ENCODE assay signal across 8 cellular contexts in the genomic region with DNA sequence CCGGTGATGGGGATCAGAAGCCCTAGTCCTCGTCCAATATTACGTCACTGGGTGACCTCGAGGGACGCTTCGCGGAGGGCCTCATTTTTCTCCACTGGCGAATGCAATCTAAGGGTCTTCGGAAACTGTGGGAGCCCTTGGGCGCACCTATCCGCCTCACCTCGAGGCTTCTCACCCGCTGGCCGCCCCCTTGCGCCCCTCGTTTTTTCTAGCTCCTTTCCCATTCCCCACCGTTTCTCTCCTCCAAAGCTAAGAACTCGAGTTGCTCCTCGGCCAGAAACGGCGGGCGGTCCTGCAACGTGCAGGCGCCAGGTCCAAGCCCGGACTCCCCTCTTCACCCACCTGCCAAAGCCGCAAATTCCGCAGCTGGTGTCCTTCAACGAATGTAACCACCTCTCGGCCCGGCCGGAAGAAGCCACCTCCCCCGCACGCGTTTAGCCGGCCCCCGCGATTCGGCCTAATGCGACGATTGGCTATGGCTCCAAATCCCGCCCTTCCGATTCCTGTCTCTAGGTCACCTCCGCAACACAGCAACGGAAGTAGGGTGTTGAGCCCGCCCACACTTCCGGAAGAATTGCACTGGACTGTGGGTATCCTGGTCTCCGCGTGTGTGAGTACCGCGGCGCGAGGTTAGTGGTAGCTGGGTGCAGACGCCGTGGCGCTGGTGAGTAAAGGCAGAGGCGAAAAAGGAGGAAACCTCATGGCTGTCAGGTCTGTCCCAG. TPM values are rescaled to one million over a fixed set of nuclear protein-coding genes. Genes with fewer than 3 reads are reported as not detected.
DNase-seq lines count a peak whose midpoint lies in the region; ATAC-seq and TF ChIP-seq lines count a peak whose summit lies in the region.

A gene with protein sequence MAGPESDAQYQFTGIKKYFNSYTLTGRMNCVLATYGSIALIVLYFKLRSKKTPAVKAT (minus strand): TSS at position 409 of the 722 bp plus-strand sequence. CDS start 4,018 bp downstream, outside the sequence.
A gene with protein sequence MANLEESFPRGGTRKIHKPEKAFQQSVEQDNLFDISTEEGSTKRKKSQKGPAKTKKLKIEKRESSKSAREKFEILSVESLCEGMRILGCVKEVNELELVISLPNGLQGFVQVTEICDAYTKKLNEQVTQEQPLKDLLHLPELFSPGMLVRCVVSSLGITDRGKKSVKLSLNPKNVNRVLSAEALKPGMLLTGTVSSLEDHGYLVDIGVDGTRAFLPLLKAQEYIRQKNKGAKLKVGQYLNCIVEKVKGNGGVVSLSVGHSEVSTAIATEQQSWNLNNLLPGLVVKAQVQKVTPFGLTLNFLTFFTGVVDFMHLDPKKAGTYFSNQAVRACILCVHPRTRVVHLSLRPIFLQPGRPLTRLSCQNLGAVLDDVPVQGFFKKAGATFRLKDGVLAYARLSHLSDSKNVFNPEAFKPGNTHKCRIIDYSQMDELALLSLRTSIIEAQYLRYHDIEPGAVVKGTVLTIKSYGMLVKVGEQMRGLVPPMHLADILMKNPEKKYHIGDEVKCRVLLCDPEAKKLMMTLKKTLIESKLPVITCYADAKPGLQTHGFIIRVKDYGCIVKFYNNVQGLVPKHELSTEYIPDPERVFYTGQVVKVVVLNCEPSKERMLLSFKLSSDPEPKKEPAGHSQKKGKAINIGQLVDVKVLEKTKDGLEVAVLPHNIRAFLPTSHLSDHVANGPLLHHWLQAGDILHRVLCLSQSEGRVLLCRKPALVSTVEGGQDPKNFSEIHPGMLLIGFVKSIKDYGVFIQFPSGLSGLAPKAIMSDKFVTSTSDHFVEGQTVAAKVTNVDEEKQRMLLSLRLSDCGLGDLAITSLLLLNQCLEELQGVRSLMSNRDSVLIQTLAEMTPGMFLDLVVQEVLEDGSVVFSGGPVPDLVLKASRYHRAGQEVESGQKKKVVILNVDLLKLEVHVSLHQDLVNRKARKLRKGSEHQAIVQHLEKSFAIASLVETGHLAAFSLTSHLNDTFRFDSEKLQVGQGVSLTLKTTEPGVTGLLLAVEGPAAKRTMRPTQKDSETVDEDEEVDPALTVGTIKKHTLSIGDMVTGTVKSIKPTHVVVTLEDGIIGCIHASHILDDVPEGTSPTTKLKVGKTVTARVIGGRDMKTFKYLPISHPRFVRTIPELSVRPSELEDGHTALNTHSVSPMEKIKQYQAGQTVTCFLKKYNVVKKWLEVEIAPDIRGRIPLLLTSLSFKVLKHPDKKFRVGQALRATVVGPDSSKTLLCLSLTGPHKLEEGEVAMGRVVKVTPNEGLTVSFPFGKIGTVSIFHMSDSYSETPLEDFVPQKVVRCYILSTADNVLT (N-terminal part only) (plus strand): TSS at position 560 of the 722 bp plus-strand sequence. CDS start 1,801 bp downstream, outside the sequence.

- H3K9me2 ChIP-seq in OCI-LY7 (ENCODE audit: insufficient read depth, low read length) = no peaks in the 10 kb centered on the region

- H3K9me3 ChIP-seq in OCI-LY7 (ENCODE audit: low read length) (no peaks in the 10 kb centered on the region), mononuclear cell (ENCODE audit: low read depth, low read length) (no peaks in the 10 kb centered on the region)

- intact Hi-C loops in OCI-LY7 (cut with micrococcal nuclease; ENCODE audit: unreplicated experiment) = loop anchor here (1.0 to 2.0 kb wide), 2 partner anchors 28 to 477 kb away; a partner anchor contains a TSS

- peak; percentile 97 for ATAC-seq in GM21515 (IDR thresholded peaks at IDR 0.05; ENCODE audit: unreplicated experiment)

- TF ChIP-seq CTCF in OCI-LY7 (conservative IDR thresholded peaks at IDR 0.05; ENCODE audit: low read length) = no peak; the same call in 1 of the 2 replicates

- H3K27ac ChIP-seq in OCI-LY7 (ENCODE audit: low read depth, low read length, poor library complexity, severe bottlenecking) = peak within 1 kb of the TSS; percentile 55

- H3K4me1 ChIP-seq in OCI-LY7 (ENCODE audit: insufficient read depth, low read length, poor library complexity, severe bottlenecking) (peaks cover 31% of the 10 kb centered on the region), mononuclear cell (ENCODE audit: insufficient read depth, low read length) (peaks cover 44% of the 10 kb centered on the region)

- H3K36me3 ChIP-seq in OCI-LY7 (ENCODE audit: insufficient read depth, low read length) = peaks cover 73% of the 10 kb centered on the region

- POLR2A ChIA-PET in OCI-LY7 (lab: Charles Lee) = interaction anchor here (0.9 to 1.3 kb wide), 5 partner anchors 9 to 108 kb away, joined by 3 to 5 read pairs (median 3); no protein-coding TSS in a partner anchor

- CTCF ChIA-PET in OCI-LY7 (lab: Charles Lee; ENCODE audit: unreplicated experiment) = no interaction called here

- peak; percentile 98 for DNase-seq in DMS 273 (lab: John Stamatoyannopoulos, UW; ENCODE audit: unreplicated experiment)
- DNase-seq in HuH-7.5 (ENCODE audit: low spot score) = peak; percentile 84
- peak; percentile 99 for DNase-seq in OCI-LY7 (ENCODE audit: low spot score)
- DNase-seq in activated T-cell treated with anti-CD3 and anti-CD28 coated beads for 24 hours (ENCODE audit: low read depth) = peak; percentile 96
- peak; percentile 91 for DNase-seq in epidermal melanocyte (ENCODE audit: insufficient read length, low spot score)
- DNase-seq in stimulated activated CD8-positive, alpha-beta memory T cell treated with anti-CD3 and anti-CD28 coated beads, Interleukin-4, amount 100 ng/mL, for 24 hours (ENCODE audit: low read depth) = peak; percentile 93

- peaks cover 67% of the 10 kb centered on the region for H3K79me2 ChIP-seq in OCI-LY7 (ENCODE audit: insufficient read depth, low read depth, low read length)

- H4K20me1 ChIP-seq in OCI-LY7 (ENCODE audit: insufficient read depth, low read length) = peaks cover 11% of the 10 kb centered on the region; the same call in 1 of the 2 replicates

- peak within 1 kb of the TSS; percentile 75 for H2AFZ ChIP-seq in OCI-LY7 (ENCODE audit: low read length)

- TSS peak; percentile 83 for BruUV-seq in OCI-LY7 (replicated peaks; lab: Mats Ljungman, UMichigan)

- H3K4me2 ChIP-seq in OCI-LY7 (ENCODE audit: low read length) = peak within 1 kb of the TSS; percentile 87

- H3K4me3 ChIP-seq in OCI-LY7 (ENCODE audit: low read depth, low read length, poor library complexity, severe bottlenecking) (peak within 1 kb of the TSS; percentile 89), mononuclear cell (ENCODE audit: low read length) (peak within 1 kb of the TSS; percentile 87)

- H3K27me3 ChIP-seq in mononuclear cell (ENCODE audit: insufficient read depth, low read length) = no peaks in the 10 kb centered on the region

RNA-seq across cellular contexts. Expression of the first gene that starts in this region (rescaled TPM):
- 74.7 and 117 TPM in 2 replicates for total RNA-seq in OCI-LY7 (2014; rRNA removed; shearing (Covaris generic))
- 276 and 307 TPM in 2 replicates for total RNA-seq in OCI-LY7 (2022)
- 85.0 TPM for total RNA-seq in mononuclear cell

RNA-seq across cellular contexts. Expression of the second gene that starts in this region (rescaled TPM):
- 54.5 and 62.9 TPM in 2 replicates for total RNA-seq in OCI-LY7 (2014; rRNA removed; shearing (Covaris generic))
- total RNA-seq in OCI-LY7 (2022) = 64.4 and 68.4 TPM in 2 replicates
- total RNA-seq in mononuclear cell = 8.4 TPM

Comparison
In these comparisons a context has a peak if more than half of its experiments do, and no peak if none do; other contexts are left out.
1. Peak in every context shown above with its lines: DNase-seq, ATAC-seq, H3K4me3 ChIP-seq and H3K27ac ChIP-seq.